ENCODE assay signal across 10 cellular contexts in the genomic region with DNA sequence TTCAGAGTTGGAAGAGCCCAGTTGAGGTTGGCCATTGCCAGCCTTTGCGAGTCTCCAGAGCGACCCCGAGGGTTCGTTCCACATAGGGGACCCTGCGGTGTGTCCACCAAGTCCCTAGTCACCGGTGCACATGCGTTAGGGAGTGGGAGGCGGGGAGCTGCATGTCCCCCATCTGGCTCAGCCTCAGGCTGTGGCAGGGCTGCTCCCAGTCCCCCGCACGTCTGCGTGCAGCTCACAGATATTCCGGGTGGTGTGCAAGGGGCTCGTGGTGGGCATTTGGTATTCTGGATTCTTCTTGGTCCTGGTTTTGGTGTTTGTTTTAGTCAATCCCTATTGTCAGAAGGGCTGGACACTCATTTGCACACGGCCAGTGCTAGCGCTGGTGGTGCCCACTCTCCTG. TPM values are rescaled to one million over a fixed set of nuclear protein-coding genes. Genes with fewer than 3 reads are reported as not detected.
"Had no signal": no experiment of that assay in that cellular context is flagged by ENCODE, and none has a peak within 500 bp of the region (broad histone marks: within the 10 kb centered on the region; RNA-seq: fewer than 3 reads in every experiment).

No MANE protein-coding gene starts in this region.

- H3K9ac ChIP-seq: GM23248 had no signal

- H3K4me3 Mint-ChIP-seq: HFFc6, IgD-negative memory B cell had no signal

- H3K27me3 Mint-ChIP-seq: IgD-negative memory B cell had no signal

- H3K27ac ChIP-seq: GM23248 had no signal

- H3K9me3 ChIP-seq: HAP-1 had no signal

- DNase-seq: GM23248, GOT3, H7, HFFc6, KBM-7 had no signal

- ATAC-seq: HCT116 had no signal

- H2AFZ ChIP-seq: GM23248 had no signal

- H3K36me3 Mint-ChIP-seq: IgD-negative memory B cell had no signal

- H3K27ac Mint-ChIP-seq: HFFc6 had no signal

- H3K9me3 Mint-ChIP-seq: HFFc6, IgD-negative memory B cell had no signal

- H3K4me1 ChIP-seq: HAP-1 had no signal

- FAIRE-seq: HTR-8/SVneo had no signal

- H3K4me3 ChIP-seq: GM23248, HAP-1 had no signal

RNA-seq across cellular contexts. Expression of a gene that starts 48.8 kb away (rescaled TPM):
- total RNA-seq: GM23248, H4, H7, HFFc6 had no signal
- polyA plus RNA-seq: GM23248, IgD-negative memory B cell had no signal
